ENCODE assay signal across 19 cellular contexts in genomic region chr7:37046680-37047079, GRCh38.
DNase-seq lines count a peak whose midpoint lies in the region; ATAC-seq and TF ChIP-seq lines count a peak whose summit lies in the region.
"Had no signal": no experiment of that assay in that cellular context is flagged by ENCODE, and none has a peak within 500 bp of the region (broad histone marks: within the 10 kb centered on the region; RNA-seq: fewer than 3 reads in every experiment).

No MANE protein-coding gene starts in this region.

- no peaks in the 10 kb centered on the region for H3K36me3 ChIP-seq in iPS-20b (ENCODE audit: insufficient read depth, low read depth, low read length)
- H3K36me3 ChIP-seq: SJSA1 had no signal

- no peaks in the 10 kb centered on the region for H3K27me3 ChIP-seq in iPS-20b (ENCODE audit: insufficient read depth, low read length)
- H3K27me3 ChIP-seq: SJSA1 had no signal

- H3K9me3 ChIP-seq in T-helper 17 cell (ENCODE audit: control insufficient read depth, low read length, poor library complexity, severe bottlenecking): no peaks in the 10 kb centered on the region
- H3K9me3 ChIP-seq in iPS-20b (ENCODE audit: insufficient read depth, low read depth, low read length): no peaks in the 10 kb centered on the region
- H3K9me3 ChIP-seq: SJSA1 had no signal

- peaks cover 23% of the 10 kb centered on the region for H3K4me1 ChIP-seq in iPS-20b (ENCODE audit: insufficient read depth, low read length)
- H3K4me1 ChIP-seq: SJSA1 had no signal

- ATAC-seq in T-helper 17 cell: no peak
- ATAC-seq: Right ventricle myocardium inferior had no signal

- TF ChIP-seq CTCF in progenitor cell of endocrine pancreas (IDR thresholded peaks at IDR 0.05; ENCODE audit: unreplicated experiment): no peak
- no peak for TF ChIP-seq CTCF in chondrocyte (IDR thresholded peaks at IDR 0.05)

- peaks cover 33% of the 10 kb centered on the region for H3K36me3 Mint-ChIP-seq in activated naive CD4-positive, alpha-beta T cell treated with anti-CD3 and anti-CD28 coated beads, Interleukin-2, amount 50 U/mL, for 24 hours
- H3K36me3 Mint-ChIP-seq in activated naive CD4-positive, alpha-beta T cell treated with anti-CD3 and anti-CD28 coated beads for 36 hours (ENCODE audit: low read depth): peaks cover 27% of the 10 kb centered on the region
- H3K36me3 Mint-ChIP-seq in T-helper 17 cell (ENCODE audit: low read depth) (peaks cover 2% of the 10 kb centered on the region), progenitor cell of endocrine pancreas (ENCODE audit: insufficient read depth) (no peaks in the 10 kb centered on the region), chondrocyte (ENCODE audit: low read depth) (no peaks in the 10 kb centered on the region)

- H3K27ac ChIP-seq in iPS-20b (ENCODE audit: low read length): peak overlapping the region; percentile 8
- H3K27ac ChIP-seq: SJSA1 had no signal

- no peaks in the 10 kb centered on the region for H3K27me3 Mint-ChIP-seq in activated naive CD4-positive, alpha-beta T cell treated with anti-CD3 and anti-CD28 coated beads, Interleukin-2, amount 50 U/mL, for 24 hours
- H3K27me3 Mint-ChIP-seq in activated naive CD4-positive, alpha-beta T cell treated with anti-CD3 and anti-CD28 coated beads for 36 hours (ENCODE audit: low read depth): no peaks in the 10 kb centered on the region
- H3K27me3 Mint-ChIP-seq in T-helper 17 cell (no peaks in the 10 kb centered on the region), progenitor cell of endocrine pancreas (no peaks in the 10 kb centered on the region), chondrocyte (ENCODE audit: low read depth) (peaks cover 2% of the 10 kb centered on the region)
- H3K27me3 Mint-ChIP-seq: CD8-positive, alpha-beta memory T cell had no signal

- no peak overlapping the region for H3K4me3 Mint-ChIP-seq in activated naive CD4-positive, alpha-beta T cell treated with anti-CD3 and anti-CD28 coated beads, Interleukin-2, amount 50 U/mL, for 24 hours
- H3K4me3 Mint-ChIP-seq in activated naive CD4-positive, alpha-beta T cell treated with anti-CD3 and anti-CD28 coated beads for 36 hours: no peak overlapping the region
- H3K4me3 Mint-ChIP-seq in T-helper 17 cell (peak overlapping the region; percentile 36), progenitor cell of endocrine pancreas (ENCODE audit: low read depth) (no peak overlapping the region), chondrocyte (ENCODE audit: unreplicated experiment) (no peak overlapping the region)
- H3K4me3 Mint-ChIP-seq: CD8-positive, alpha-beta memory T cell had no signal

- H3K9ac ChIP-seq in iPS-20b (ENCODE audit: low read depth, low read length): no peak overlapping the region

- DNase-seq in activated naive CD4-positive, alpha-beta T cell treated with anti-CD3 and anti-CD28 coated beads for 36 hours: no peak
- DNase-seq in T-helper 17 cell: no peak
- no peak for DNase-seq in progenitor cell of endocrine pancreas (ENCODE audit: low spot score, unreplicated experiment)
- no peak for DNase-seq in stimulated activated CD4-positive, alpha-beta T cell treated with anti-CD3 and anti-CD28 coated beads, Interleukin-4, amount 100 ng/mL, for 4 hours
- DNase-seq in activated CD4-positive, alpha-beta T cell treated with anti-CD3 and anti-CD28 coated beads, Interleukin-2, amount 50 U/mL, for 48 hours: no peak
- DNase-seq in chondrocyte (ENCODE audit: low spot score): no peak
- DNase-seq: 8988T; AML-193; C1 segment of cervical spinal cord; CD8-positive, alpha-beta memory T cell; Kasumi-1; NCI-H1694; NCI-H2171; NCI-H524 treated with DMSO at 0.1 percent for 48 hours; NCI-H82 had no signal

- CTCF ChIA-PET in activated naive CD4-positive, alpha-beta T cell treated with anti-CD3 and anti-CD28 coated beads for 36 hours (lab: Charles Lee): no interaction called here

- intact Hi-C loops in activated naive CD4-positive, alpha-beta T cell treated with anti-CD3 and anti-CD28 coated beads for 36 hours (cut with micrococcal nuclease): no loop called here

- H3K9me3 Mint-ChIP-seq in activated naive CD4-positive, alpha-beta T cell treated with anti-CD3 and anti-CD28 coated beads, Interleukin-2, amount 50 U/mL, for 24 hours: no peaks in the 10 kb centered on the region
- no peaks in the 10 kb centered on the region for H3K9me3 Mint-ChIP-seq in activated naive CD4-positive, alpha-beta T cell treated with anti-CD3 and anti-CD28 coated beads for 36 hours
- no peaks in the 10 kb centered on the region for H3K9me3 Mint-ChIP-seq in progenitor cell of endocrine pancreas (ENCODE audit: low read depth)
- H3K9me3 Mint-ChIP-seq in chondrocyte (ENCODE audit: low read depth): no peaks in the 10 kb centered on the region
- H3K9me3 Mint-ChIP-seq: CD8-positive, alpha-beta memory T cell had no signal

- H3K4me3 ChIP-seq in iPS-20b (ENCODE audit: low read length): no peak overlapping the region
- H3K4me3 ChIP-seq: SJSA1 had no signal

- H3K27ac Mint-ChIP-seq in activated naive CD4-positive, alpha-beta T cell treated with anti-CD3 and anti-CD28 coated beads, Interleukin-2, amount 50 U/mL, for 24 hours: peak overlapping the region; percentile 12
- no peak overlapping the region for H3K27ac Mint-ChIP-seq in activated naive CD4-positive, alpha-beta T cell treated with anti-CD3 and anti-CD28 coated beads for 36 hours
- H3K27ac Mint-ChIP-seq in T-helper 17 cell: no peak overlapping the region
- peak overlapping the region; percentile 99 for H3K27ac Mint-ChIP-seq in progenitor cell of endocrine pancreas
- H3K27ac Mint-ChIP-seq in chondrocyte (ENCODE audit: unreplicated experiment): no peak overlapping the region

- H3K4me1 Mint-ChIP-seq in activated naive CD4-positive, alpha-beta T cell treated with anti-CD3 and anti-CD28 coated beads, Interleukin-2, amount 50 U/mL, for 24 hours: peaks cover 21% of the 10 kb centered on the region
- H3K4me1 Mint-ChIP-seq in activated naive CD4-positive, alpha-beta T cell treated with anti-CD3 and anti-CD28 coated beads for 36 hours (ENCODE audit: low read depth): peaks cover 11% of the 10 kb centered on the region
- peaks cover 15% of the 10 kb centered on the region for H3K4me1 Mint-ChIP-seq in T-helper 17 cell
- peaks cover 44% of the 10 kb centered on the region for H3K4me1 Mint-ChIP-seq in progenitor cell of endocrine pancreas (ENCODE audit: low read depth)
- no peaks in the 10 kb centered on the region for H3K4me1 Mint-ChIP-seq in chondrocyte (ENCODE audit: low read depth)

Comparison
In these comparisons a context has a peak if more than half of its experiments do, and no peak if none do; other contexts are left out.
1. H3K27ac Mint-ChIP-seq: peak in activated naive CD4-positive, alpha-beta T cell treated with anti-CD3 and anti-CD28 coated beads, Interleukin-2, amount 50 U/mL, for 24 hours (single experiment) and progenitor cell of endocrine pancreas (single experiment); none in activated naive CD4-positive, alpha-beta T cell treated with anti-CD3 and anti-CD28 coated beads for 36 hours (single experiment), T-helper 17 cell (single experiment) and chondrocyte (single experiment).